ENCODE assay signal across 20 cellular contexts in genomic region chr4:1639299-1639868, GRCh38. TPM values are rescaled to one million over a fixed set of nuclear protein-coding genes. Genes with fewer than 3 reads are reported as not detected.
DNase-seq lines count a peak whose midpoint lies in the region; ATAC-seq, FAIRE-seq and TF ChIP-seq lines count a peak whose summit lies in the region.
"Had no signal": no experiment of that assay in that cellular context is flagged by ENCODE, and none has a peak within 500 bp of the region (broad histone marks: within the 10 kb centered on the region; RNA-seq: fewer than 3 reads in every experiment).

No MANE protein-coding gene starts in this region.

- no peaks in the 10 kb centered on the region for H3K36me3 ChIP-seq in BLaER1
- no peaks in the 10 kb centered on the region for H3K36me3 ChIP-seq in SK-N-MC (ENCODE audit: insufficient read depth, low read length)
- H3K36me3 ChIP-seq in HepG2 (replicated peaks in 1 of 2; ENCODE audit: control insufficient read depth in 1 of 2, insufficient read depth in 2 of 2, low read length in 2 of 2) = no peaks in the 10 kb centered on the region
- H3K36me3 ChIP-seq in small intestine (ENCODE audit: control insufficient read depth in 2 of 2, insufficient read depth in 2 of 2, low read length in 2 of 2) = no peaks in the 10 kb centered on the region

- peaks cover 25% of the 10 kb centered on the region for H4K20me1 ChIP-seq in BLaER1
- no peaks in the 10 kb centered on the region for H4K20me1 ChIP-seq in HepG2 (ENCODE audit: insufficient read depth, low read length)

- H3K27me3 ChIP-seq in BLaER1 (peaks cover 34% of the 10 kb centered on the region), HepG2 (ENCODE audit: control insufficient read depth in 1 of 2, insufficient read depth in 2 of 2, low read length in 2 of 2) (peaks cover 0 to 21% of the 10 kb centered on the region in 2 experiments; a peak in 3 of 5 replicates), small intestine (ENCODE audit: control insufficient read depth in 2 of 2, insufficient read depth in 2 of 2, low read length in 2 of 2) (no peaks in the 10 kb centered on the region)

- no peak for TF ChIP-seq EP300 in HepG2 (IDR thresholded peaks at IDR 0.05; ENCODE audit: low read depth in 2 of 2, low read length in 2 of 2)
- no peak for TF ChIP-seq EP300 in HepG2 (CRISPR knock-in tag; IDR thresholded peaks at IDR 0.05; ENCODE audit: borderline replicate concordance)

- H3K4me1 ChIP-seq in BLaER1 (peaks cover 70% of the 10 kb centered on the region), HepG2 (ENCODE audit: insufficient read depth, low read length) (peaks cover 18% of the 10 kb centered on the region), small intestine (ENCODE audit: control insufficient read depth in 2 of 2, insufficient read depth in 1 of 2, low read depth in 1 of 2, low read length in 1 of 2) (no peaks in the 10 kb centered on the region)
- H3K4me1 ChIP-seq: Caco-2 had no signal

- 34% methylated on average over 8 of the region's 11 CpGs for WGBS in HepG2 (ENCODE audit: low lambda C conversion rate)
- WGBS in small intestine, 3 donors = 43 to 68% (median 60%) methylated on average over 11 of the region's 11 CpGs

- H3K27ac ChIP-seq in BLaER1 = no peak overlapping the region
- peak overlapping the region; percentile 85 for H3K27ac ChIP-seq in SK-N-MC
- no peak overlapping the region for H3K27ac ChIP-seq in HepG2 (ENCODE audit: extremely low read length, insufficient read depth, low read length)
- no peak overlapping the region for H3K27ac ChIP-seq in small intestine (ENCODE audit: low read depth in 1 of 2, low read length in 1 of 2)
- H3K27ac ChIP-seq: C4-2B, GM23248, HL-60 had no signal

- peak; percentile 59 for ATAC-seq in HepG2

- H3K9ac ChIP-seq in BLaER1 (no peak overlapping the region), SK-N-MC (ENCODE audit: insufficient read length) (no peak overlapping the region), HepG2 (ENCODE audit: insufficient read depth, low read depth, low read length) (no peak overlapping the region)
- H3K9ac ChIP-seq: GM23248 had no signal

- no peak for DNase-seq in SK-N-MC (ENCODE audit: low read depth, low spot score)
- no peak for DNase-seq in HepG2 (ENCODE audit: low spot score)
- peak; percentile 18 for DNase-seq in small intestine
- DNase-seq in C1 segment of cervical spinal cord (lab: John Stamatoyannopoulos, UW) = no peak
- DNase-seq in RCC 7860 (ENCODE audit: low spot score) = no peak
- no peak for DNase-seq in kidney tubule cell (ENCODE audit: low spot score)
- DNase-seq: 8988T; Caco-2; CD4-positive, alpha-beta T cell; GM23248; HCEC 1CT; IMR-90 had no signal

- CTCF ChIA-PET in HepG2 (lab: Yijun Ruan, JAX; ENCODE audit: low intra/inter-chr PET ratio, low total read pairs) = no interaction called here

- intact Hi-C loops in HepG2 (cut with micrococcal nuclease; ENCODE audit: unreplicated experiment) = no loop called here

- no TSS peak for BruUV-seq in HepG2 (replicated peaks; lab: Mats Ljungman, UMichigan)

- no peaks in the 10 kb centered on the region for H3K79me2 ChIP-seq in HepG2 (ENCODE audit: insufficient read depth, low read length)

- POLR2A ChIA-PET in HepG2 (lab: Yijun Ruan, JAX) = no interaction called here

- no peak overlapping the region for H2AFZ ChIP-seq in HepG2 (ENCODE audit: low read length)
- H2AFZ ChIP-seq: GM23248 had no signal

- no peaks in the 10 kb centered on the region for H3K9me3 ChIP-seq in BLaER1
- no peaks in the 10 kb centered on the region; the same call in 1 of the 2 replicates for H3K9me3 ChIP-seq in SK-N-MC (ENCODE audit: low read depth, low read length)
- no peaks in the 10 kb centered on the region for H3K9me3 ChIP-seq in HepG2 (ENCODE audit: low read length)
- no peaks in the 10 kb centered on the region for H3K9me3 ChIP-seq in small intestine (ENCODE audit: control insufficient read depth, low read depth)
- H3K9me3 ChIP-seq: Caco-2 had no signal

- H3K4me2 ChIP-seq in BLaER1 (peak overlapping the region; percentile 80), HepG2 (ENCODE audit: low read depth, low read length) (no peak overlapping the region; the same call in 1 of the 2 replicates)

- FAIRE-seq in HepG2 (lab: Jason Lieb, UNC) (no peak), small intestine (lab: Jason Lieb, UNC) (no peak), RCC 7860 (lab: Jason Lieb, UNC) (no peak)
- FAIRE-seq: D721Med, G401.6, GM12892, GM18507, H54 had no signal

- no peak for TF ChIP-seq CTCF in HepG2 (CRISPR knock-in tag; IDR thresholded peaks at IDR 0.05)

- no peak overlapping the region for H3K4me3 ChIP-seq in BLaER1
- peak overlapping the region; percentile 55 for H3K4me3 ChIP-seq in SK-N-MC
- no peak overlapping the region for H3K4me3 ChIP-seq in HepG2 (replicated peaks in 1 of 3; ENCODE audit: insufficient read depth in 1 of 3, low read depth in 2 of 3, low read length in 3 of 3)
- H3K4me3 ChIP-seq in small intestine (ENCODE audit: low read depth in 1 of 2, low read length in 2 of 2) = no peak overlapping the region
- H3K4me3 ChIP-seq: GM23248 had no signal

- TF ChIP-seq POLR2A in HepG2 (IDR thresholded peaks at IDR 0.05; ENCODE audit: insufficient read depth in 1 of 2, low read depth in 2 of 2, low read length in 2 of 2) = no peak

- TF ChIP-seq RAD21 in HepG2 (CRISPR knock-in tag; IDR thresholded peaks at IDR 0.05) = no peak

- in situ Hi-C loops in HepG2 (cut with HindIII; ENCODE audit: extremely low pct_ligation_motif_present, low pct_unique_long_range_greater_than_20kb) = no loop called here

TF ChIP-seq in HepG2, 621 proteins besides CTCF, POLR2A, EP300 and RAD21 (continues in another document):
- no peak for TF ChIP-seq ZNF513 (CRISPR knock-in tag; conservative IDR thresholded peaks at IDR 0.05)
- TF ChIP-seq ZNF225 (CRISPR knock-in tag; IDR thresholded peaks at IDR 0.05) = no peak
- 0 out of 2 replicates have a peak, but pooled peaks have one; percentile 38 for TF ChIP-seq HNRNPL (IDR thresholded peaks at IDR 0.05; ENCODE audit: low read depth, low read length)
- no peak for TF ChIP-seq ZNF558 (CRISPR knock-in tag; IDR thresholded peaks at IDR 0.05; ENCODE audit: borderline replicate concordance)
- TF ChIP-seq ELF1 (CRISPR knock-in tag; IDR thresholded peaks at IDR 0.05) = no peak
- no peak for TF ChIP-seq MLX (CRISPR knock-in tag; IDR thresholded peaks at IDR 0.05)
- TF ChIP-seq HNF4G (IDR thresholded peaks at IDR 0.05; ENCODE audit: borderline replicate concordance, low read depth, low read length) = 0 out of 2 replicates have a peak, but pooled peaks have one; percentile 24
- TF ChIP-seq HNF4G (CRISPR knock-in tag; IDR thresholded peaks at IDR 0.05; ENCODE audit: borderline replicate concordance, low read depth) = no peak
- TF ChIP-seq HNF4A (CRISPR knock-in tag; IDR thresholded peaks at IDR 0.05) = peak; percentile 47

RNA-seq across cellular contexts. Expression of gene FAM53A, which starts 44.7 kb away (rescaled TPM):
- 0.62 and 1.1 TPM in 2 replicates for total RNA-seq in HepG2 (2016; rRNA removed; fragmentation: Illumina TruSeq; extraction: Trizol)
- 1.9 TPM in 1 of 2 replicates, not detected in the other for total RNA-seq in HepG2 (2016; cell fraction: cytosol; rRNA removed; fragmentation: Illumina TruSeq; extraction: Trizol; ENCODE audit: low read depth)
- total RNA-seq in HepG2 (2016; cell fraction: insoluble cytoplasmic fraction; rRNA removed; fragmentation: Illumina TruSeq; extraction: Trizol) = 0.22 and 0.56 TPM in 2 replicates
- total RNA-seq in HepG2 (2016; cell fraction: membrane; rRNA removed; fragmentation: Illumina TruSeq; extraction: Trizol) = 0.83 and 1.1 TPM in 2 replicates
- total RNA-seq in HepG2 (2016; cell fraction: nucleus; rRNA removed; fragmentation: Illumina TruSeq; extraction: Trizol) = 0.43 and 0.44 TPM in 2 replicates
- polyA plus RNA-seq in HepG2 (2011; rRNA removed) (0.46 and 0.48 TPM in 2 replicates), small intestine (1 to 10 TPM in 1 of 3 donors, under 1 TPM in 1, not detected in 1; 0.27 to 1.1 TPM)
- polyA plus RNA-seq in HepG2 (2011; cell fraction: cytosol; rRNA removed) = 0.33 and 0.60 TPM in 2 replicates
- polyA plus RNA-seq in HepG2 (2011; cell fraction: nucleus; rRNA removed) = 0.69 and 0.85 TPM in 2 replicates
- polyA plus RNA-seq in HepG2 (2012) = 0.20 and 0.35 TPM in 2 replicates
- 0.21 and 0.32 TPM in 2 replicates for polyA plus RNA-seq in HepG2 (2016; cell fraction: cytosol; fragmentation: Illumina TruSeq; extraction: Trizol; ENCODE audit: low read depth)
- polyA plus RNA-seq in HepG2 (2016; cell fraction: insoluble cytoplasmic fraction; fragmentation: Illumina TruSeq; extraction: Trizol; ENCODE audit: low read depth) = 0.46 and 0.47 TPM in 2 replicates
- polyA plus RNA-seq in HepG2 (2016; cell fraction: membrane; fragmentation: Illumina TruSeq; extraction: Trizol; ENCODE audit: low read depth) = 0.26 and 0.55 TPM in 2 replicates
- 0.53 and 0.70 TPM in 2 replicates for polyA plus RNA-seq in HepG2 (2016; cell fraction: nucleus; fragmentation: Illumina TruSeq; extraction: Trizol; ENCODE audit: insufficient read depth, low read depth)
- polyA minus RNA-seq in HepG2 (2011; rRNA and poly(A)+ RNA removed; ENCODE audit: low replicate concordance) = 0.62 and 1.6 TPM in 2 replicates
- polyA minus RNA-seq in HepG2 (2011; cell fraction: cytosol; rRNA and poly(A)+ RNA removed) = not detected in 2 replicates
- 0.13 and 0.50 TPM in 2 replicates for polyA minus RNA-seq in HepG2 (2011; cell fraction: nucleus; rRNA and poly(A)+ RNA removed)
